ENCODE assay signal across 8 cellular contexts in the genomic region with DNA sequence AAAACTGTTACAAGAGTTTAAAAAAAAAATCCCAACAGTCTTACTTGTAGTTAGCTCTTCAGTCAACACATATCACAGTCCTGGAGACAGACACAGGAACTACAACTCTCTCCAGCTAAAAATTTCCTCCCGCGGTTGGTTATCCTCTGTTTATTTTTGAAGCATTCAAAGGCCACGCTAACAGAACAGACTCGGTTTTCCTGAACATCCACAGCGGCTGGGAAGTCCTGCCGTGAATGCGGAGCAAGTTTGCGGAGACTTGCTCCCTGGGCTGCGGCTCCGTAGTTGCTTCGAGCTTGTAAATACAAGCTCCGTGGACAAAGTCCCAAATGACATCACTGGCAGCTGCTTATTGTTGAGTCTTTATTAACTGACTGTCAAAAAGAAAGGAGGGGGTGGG. TPM values are rescaled to one million over a fixed set of nuclear protein-coding genes. Genes with fewer than 3 reads are reported as not detected.
DNase-seq lines count a peak whose midpoint lies in the region; ATAC-seq and TF ChIP-seq lines count a peak whose summit lies in the region.

A gene (minus strand): TSS at position 292 of the 400 bp plus-strand sequence. CDS start 50,937 bp downstream, outside the sequence.

- no peak for TF ChIP-seq EP300 in gastroesophageal sphincter (IDR thresholded peaks at IDR 0.05)

- ATAC-seq in Right ventricle myocardium superior (ENCODE audit: poor library complexity) (peak; percentile 64), HG02973 (IDR thresholded peaks at IDR 0.05; ENCODE audit: unreplicated experiment) (no peak), gastroesophageal sphincter (no peak)

- H3K4me3 ChIP-seq in gastroesophageal sphincter = peak within 1 kb of the TSS in 1 of 2 donors; percentile 36

- peaks cover 0 to 11% (median 0%) of the 10 kb centered on the region in 3 donors for H3K4me1 ChIP-seq in gastroesophageal sphincter

- peak in 1 of 4 experiments; percentile 23 for TF ChIP-seq CTCF in gastroesophageal sphincter (IDR thresholded peaks at IDR 0.05)

- intact Hi-C loops in Right ventricle myocardium superior (cut with DNase I) = loop anchor here (5.0 to 10.0 kb wide), 2 partner anchors 209 to 303 kb away; no protein-coding TSS in a partner anchor

- H3K9me3 ChIP-seq in gastroesophageal sphincter = no peaks in the 10 kb centered on the region

- no peaks in the 10 kb centered on the region for H3K36me3 ChIP-seq in gastroesophageal sphincter

- H3K27me3 ChIP-seq in gastroesophageal sphincter = peaks cover 6% of the 10 kb centered on the region

- 2 to 10% methylated on average over 6 to 12 of the region's 12 CpGs for WGBS in gastroesophageal sphincter (ENCODE audit: low coverage in 1 of 2), 2 donors

- DNase-seq in Ammon's horn (ENCODE audit: low spot score) (peak; percentile 75), SK-N-DZ (ENCODE audit: low spot score) (peak; percentile 40), Right ventricle myocardium superior (no peak), nucleus accumbens (lab: John Stamatoyannopoulos, UW) (peak in 43 of 56 donors; percentile 3 to 74 (median 28)), SKM-1 (lab: John Stamatoyannopoulos, UW; ENCODE audit: unreplicated experiment) (no peak)
- DNase-seq in activated T-cell treated with anti-CD3 and anti-CD28 coated beads, Interleukin-2, amount 50 U/mL, for 48 hours = no peak

- TF ChIP-seq POLR2A in gastroesophageal sphincter (IDR thresholded peaks at IDR 0.05) = no peak

- H3K27ac ChIP-seq in gastroesophageal sphincter = peak within 1 kb of the TSS in 2 of 4 donors; percentile 35 to 40

RNA-seq across cellular contexts. Expression of the gene that starts here (rescaled TPM):
- polyA plus RNA-seq in SK-N-DZ (2014; cell fraction: cytosol; rRNA removed) = 0.38 and 0.71 TPM in 2 replicates
- 0.43 and 0.89 TPM in 2 replicates for polyA plus RNA-seq in SK-N-DZ (2014; cell fraction: nucleus; rRNA removed)
- 7.9 TPM for total RNA-seq in Right ventricle myocardium superior
- total RNA-seq in gastroesophageal sphincter = under 1 TPM; 0.16 to 0.57 (median 0.33) TPM

Comparison
In these comparisons a context has a peak if more than half of its experiments do, and no peak if none do; other contexts are left out.
1. DNase-seq: peak in Ammon's horn (single experiment), SK-N-DZ (single experiment) and nucleus accumbens (43 of 56); none in Right ventricle myocardium superior (single experiment), activated T-cell treated with anti-CD3 and anti-CD28 coated beads, Interleukin-2, amount 50 U/mL, for 48 hours (0 of 2) and SKM-1 (single experiment).